ENCODE assay signal across 2 cellular contexts in genomic region chr16:12433691-12434390, GRCh38.
TF ChIP-seq lines count a peak whose summit lies in the region.

No MANE protein-coding gene starts in this region.

TF ChIP-seq in HepG2, 621 proteins besides CTCF, POLR2A, EP300 and RAD21:
- TF ChIP-seq HDAC1 (CRISPR knock-in tag; IDR thresholded peaks at IDR 0.05) (no peak), ZNF703 (CRISPR knock-in tag; IDR thresholded peaks at IDR 0.05; ENCODE audit: borderline replicate concordance) (no peak), ZNF629 (CRISPR knock-in tag; conservative IDR thresholded peaks at IDR 0.05) (peak; percentile 86)

TF ChIP-seq in K562, 482 proteins besides CTCF, POLR2A, EP300 and RAD21:
- TF ChIP-seq RBM25 (IDR thresholded peaks at IDR 0.05; ENCODE audit: low read depth, low read length, severe bottlenecking) = peak; percentile 63
- peak; percentile 69 for TF ChIP-seq ESRRA (IDR thresholded peaks at IDR 0.05; ENCODE audit: borderline replicate concordance, low read depth)
- no peak for TF ChIP-seq MAZ (CRISPR knock-in tag; conservative IDR thresholded peaks at IDR 0.05 in 1 of 2, IDR thresholded peaks at IDR 0.05 in 1 of 2)
- no peak for TF ChIP-seq NCOA6 (IDR thresholded peaks at IDR 0.05)
- TF ChIP-seq TRIM24 (IDR thresholded peaks at IDR 0.05) = no peak
